ENCODE assay signal across 1 cellular context in the genomic region with DNA sequence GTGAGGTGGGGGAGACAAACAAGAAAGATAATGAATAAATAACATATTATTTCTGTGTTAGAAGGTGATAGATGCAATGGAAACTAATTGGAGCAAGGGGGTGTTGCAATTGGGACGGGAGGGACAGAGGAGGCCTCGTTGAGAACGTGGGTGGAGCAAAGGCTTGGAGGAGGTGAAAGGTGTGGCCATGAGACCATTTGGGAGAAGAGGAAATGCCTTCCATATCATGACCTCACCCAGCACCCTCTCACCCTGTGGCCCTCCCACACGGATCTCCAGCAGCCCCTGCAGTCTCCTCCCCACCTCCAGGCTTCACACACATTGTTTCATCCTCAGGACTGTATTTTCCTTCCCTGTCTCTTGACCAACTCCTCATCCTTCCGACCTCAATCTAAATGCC.
TF ChIP-seq lines count a peak whose summit lies in the region.

No MANE protein-coding gene starts in this region.

TF ChIP-seq in endothelial cell of umbilical vein, 7 proteins besides CTCF, POLR2A, EP300 and RAD21 (continued from another document):
- no peak for TF ChIP-seq FOS (IDR thresholded peaks at IDR 0.05; ENCODE audit: borderline replicate concordance, insufficient read depth, low read length)
- TF ChIP-seq EZH2 (IDR thresholded peaks at IDR 0.05; ENCODE audit: borderline replicate concordance, low read depth, low read length, severe bottlenecking): no peak
